Comparison of ENCODE assay signal across 16 cellular contexts in genomic region chr6:169008641-169009040, GRCh38.
DNase-seq lines count a peak whose midpoint lies in the region; ATAC-seq and TF ChIP-seq lines count a peak whose summit lies in the region.
"Had no signal": no experiment of that assay in that cellular context is flagged by ENCODE, and none has a peak within 500 bp of the region (broad histone marks: within the 10 kb centered on the region; RNA-seq: fewer than 3 reads in every experiment).

No MANE protein-coding gene starts in this region.

- TF ChIP-seq CTCF in SK-N-SH (IDR thresholded peaks at IDR 0.05) (no peak), cardiac fibroblast (IDR thresholded peaks at IDR 0.05; ENCODE audit: low read depth, low read length) (no peak), thyroid gland (IDR thresholded peaks at IDR 0.05) (no peak), tibial artery (IDR thresholded peaks at IDR 0.05) (no peak)

- H3K9me2 ChIP-seq in SK-N-SH: no peaks in the 10 kb centered on the region

- 32% methylated on average over 2 of the region's 3 CpGs for WGBS in SK-N-SH (ENCODE audit: low lambda C conversion rate)
- WGBS in thyroid gland, 2 donors: 27 to 46% methylated on average over 2 to 3 of the region's 3 CpGs

- no peak for TF ChIP-seq POLR2A in thyroid gland (IDR thresholded peaks at IDR 0.05)

- no peaks in the 10 kb centered on the region for H3K9me3 ChIP-seq in SK-N-SH
- H3K9me3 ChIP-seq in thyroid gland: no peaks in the 10 kb centered on the region
- no peaks in the 10 kb centered on the region for H3K9me3 ChIP-seq in tibial artery
- H3K9me3 ChIP-seq: colonic mucosa had no signal

- H3F3A ChIP-seq in SK-N-SH (replicated peaks; ENCODE audit: insufficient read depth): no peaks in the 10 kb centered on the region

- no peaks in the 10 kb centered on the region for H4K20me1 ChIP-seq in SK-N-SH (ENCODE audit: insufficient read depth)

- CTCF ChIA-PET in SK-N-SH (lab: Yijun Ruan, JAX): no interaction called here

- no peak for DNase-seq in SK-N-SH
- DNase-seq in NCI-H2196 treated with DMSO at 0.1 percent for 48 hours (lab: John Stamatoyannopoulos, UW; ENCODE audit: unreplicated experiment): peak; percentile 1
- peak; percentile 20 to 24 for DNase-seq in cardiac fibroblast (ENCODE audit: low read depth in 2 of 2)
- DNase-seq in thyroid gland: peak; percentile 38 to 47
- DNase-seq in tibial artery: no peak
- DNase-seq in activated CD4-positive, alpha-beta T cell treated with anti-CD3 and anti-CD28 coated beads, Interleukin-2, amount 50 U/mL, for 1 hour: no peak
- DNase-seq in cortex of kidney (lab: John Stamatoyannopoulos, UW): no peak
- DNase-seq: activated T-cell treated with anti-CD3 and anti-CD28 coated beads for 4 hours; colonic mucosa; foreskin melanocyte; islet precursor cell; NCI-H2171 treated with DMSO at 0.1 percent for 48 hours; stimulated activated CD4-positive, alpha-beta T cell treated with anti-CD3 and anti-CD28 coated beads, Interleukin-4, amount 100 ng/mL, for 4 hours; stimulated activated naive CD4-positive, alpha-beta T cell had no signal

- H2AFZ ChIP-seq in SK-N-SH (ENCODE audit: low read depth): no peak overlapping the region

- no peak overlapping the region for H3K4me2 ChIP-seq in SK-N-SH

- no peaks in the 10 kb centered on the region for H3K4me1 ChIP-seq in SK-N-SH (ENCODE audit: control insufficient read depth in 1 of 2, insufficient read depth in 2 of 2, low read depth in 1 of 2, low read length in 1 of 2)
- H3K4me1 ChIP-seq in thyroid gland: no peaks in the 10 kb centered on the region
- peaks cover 0 to 17% (median 4%) of the 10 kb centered on the region in 4 donors for H3K4me1 ChIP-seq in tibial artery
- H3K4me1 ChIP-seq: colonic mucosa had no signal

- H3K4me3 ChIP-seq in SK-N-SH (ENCODE audit: low read depth in 2 of 2, low read length in 1 of 2) (no peak overlapping the region), cardiac fibroblast (replicated peaks in 1 of 2; ENCODE audit: low read depth in 2 of 2, low read length in 2 of 2) (no peak overlapping the region), thyroid gland (replicated peaks in 1 of 3) (no peak overlapping the region), tibial artery (no peak overlapping the region)
- H3K4me3 ChIP-seq: colonic mucosa had no signal

- no peaks in the 10 kb centered on the region for H3K27me3 ChIP-seq in SK-N-SH (ENCODE audit: insufficient read depth)
- no peaks in the 10 kb centered on the region for H3K27me3 ChIP-seq in thyroid gland
- no peaks in the 10 kb centered on the region for H3K27me3 ChIP-seq in tibial artery
- H3K27me3 ChIP-seq: colonic mucosa had no signal

- TF ChIP-seq EP300 in SK-N-SH (IDR thresholded peaks at IDR 0.05; ENCODE audit: borderline replicate concordance in 1 of 2, low read depth in 1 of 2, low read length in 1 of 2): no peak

- intact Hi-C loops in thyroid gland (cut with DNase I) (no loop called here), tibial artery (cut with DNase I; ENCODE audit: low total_unique reads) (no loop called here)

- no peak for TF ChIP-seq RAD21 in SK-N-SH (IDR thresholded peaks at IDR 0.05; ENCODE audit: low read length)

- no peak overlapping the region for H3K9ac ChIP-seq in SK-N-SH

- H3K79me2 ChIP-seq in SK-N-SH (ENCODE audit: insufficient read depth): no peaks in the 10 kb centered on the region

- no peak overlapping the region for H3K27ac ChIP-seq in SK-N-SH (ENCODE audit: low read depth in 2 of 2, low read length in 1 of 2)
- H3K27ac ChIP-seq in thyroid gland: no peak overlapping the region
- no peak overlapping the region for H3K27ac ChIP-seq in tibial artery
- H3K27ac ChIP-seq: colonic mucosa, VCaP had no signal

- H3K36me3 ChIP-seq in SK-N-SH (replicated peaks in 1 of 2; ENCODE audit: control insufficient read depth in 1 of 2, insufficient read depth in 2 of 2, low read length in 1 of 2): no peaks in the 10 kb centered on the region
- H3K36me3 ChIP-seq in thyroid gland: no peaks in the 10 kb centered on the region
- H3K36me3 ChIP-seq in tibial artery: no peaks in the 10 kb centered on the region
- H3K36me3 ChIP-seq: colonic mucosa had no signal

- ATAC-seq in SK-N-SH treated with all-trans-retinoic acid at 6 μM for 48 hours: peak; percentile 38; the same call in 1 of the 3 replicates

- POLR2A ChIA-PET in SK-N-SH (lab: Yijun Ruan, JAX): no interaction called here

TF ChIP-seq in SK-N-SH treated with all-trans-retinoic acid at 6 μM for 48 hours, 23 proteins besides CTCF, POLR2A, EP300 and RAD21 (continues in another document):
- TF ChIP-seq GLIS3 (CRISPR knock-in tag; IDR thresholded peaks at IDR 0.05) (no peak), SNAI2 (CRISPR knock-in tag; IDR thresholded peaks at IDR 0.05) (no peak), RARB (CRISPR knock-in tag; IDR thresholded peaks at IDR 0.05) (no peak), TSHZ2 (CRISPR knock-in tag; IDR thresholded peaks at IDR 0.05) (no peak), BACH2 (CRISPR knock-in tag; IDR thresholded peaks at IDR 0.05; ENCODE audit: borderline replicate concordance) (no peak)

TF ChIP-seq in SK-N-SH, 30 proteins besides CTCF, POLR2A, EP300 and RAD21:
- no peak for TF ChIP-seq USF1 (IDR thresholded peaks at IDR 0.05; ENCODE audit: borderline replicate concordance, low read depth)
- TF ChIP-seq IRF3 (IDR thresholded peaks at IDR 0.05; ENCODE audit: low read depth, low read length): no peak
- no peak for TF ChIP-seq NRF1 (IDR thresholded peaks at IDR 0.05; ENCODE audit: low read depth, low read length)
- no peak for TF ChIP-seq EZH2phosphoT487 (IDR thresholded peaks at IDR 0.05; ENCODE audit: borderline replicate concordance, low read depth)
- TF ChIP-seq GABPA (IDR thresholded peaks at IDR 0.05; ENCODE audit: low read depth): no peak
- no peak for TF ChIP-seq TCF12 (IDR thresholded peaks at IDR 0.05)
TF ChIP-seq in SK-N-SH: peak in this region for 0.

Comparison
In these comparisons a context has a peak if more than half of its experiments do, and no peak if none do; other contexts are left out.
1. DNase-seq: peak in NCI-H2196 treated with DMSO at 0.1 percent for 48 hours (single experiment), cardiac fibroblast (2 of 2) and thyroid gland (2 of 2); none in SK-N-SH (single experiment), tibial artery (0 of 2), activated CD4-positive, alpha-beta T cell treated with anti-CD3 and anti-CD28 coated beads, Interleukin-2, amount 50 U/mL, for 1 hour (single experiment) and cortex of kidney (single experiment).